In genomic region chr3:31839144-31839917, GRCh38 we compare ENCODE assay signal across 19 cellular contexts.
"Had no signal": no experiment of that assay in that cellular context is flagged by ENCODE, and none has a peak within 500 bp of the region (broad histone marks: within the 10 kb centered on the region; RNA-seq: fewer than 3 reads in every experiment).

No MANE protein-coding gene starts in this region.

- H3K27ac ChIP-seq: adrenal gland, colonic mucosa, hepatocyte, skin epidermis, VCaP had no signal

- FAIRE-seq: islet of Langerhans had no signal

- H3K4me3 Mint-ChIP-seq: activated naive CD4-positive, alpha-beta T cell treated with anti-CD3 and anti-CD28 coated beads, Interleukin-2, amount 50 U/mL, for 24 hours; activated T-cell treated with anti-CD3 and anti-CD28 coated beads, Interleukin-2, amount 50 U/mL, for 72 hours; stimulated activated naive CD8-positive, alpha-beta T cell treated with anti-CD3 and anti-CD28 coated beads, Interleukin-15, amount 100 ng/mL, for 72 hours; type B pancreatic cell had no signal

- H3K36me3 ChIP-seq: adrenal gland, colonic mucosa had no signal

- H3K4me1 Mint-ChIP-seq: activated naive CD4-positive, alpha-beta T cell treated with anti-CD3 and anti-CD28 coated beads, Interleukin-2, amount 50 U/mL, for 24 hours; stimulated activated naive CD8-positive, alpha-beta T cell treated with anti-CD3 and anti-CD28 coated beads, Interleukin-15, amount 100 ng/mL, for 72 hours had no signal

- H3K4me3 ChIP-seq: adrenal gland, colonic mucosa, hepatocyte, skin epidermis had no signal

- H3K9me3 ChIP-seq: adrenal gland, colonic mucosa had no signal

- H3K27me3 Mint-ChIP-seq: activated naive CD4-positive, alpha-beta T cell treated with anti-CD3 and anti-CD28 coated beads, Interleukin-2, amount 50 U/mL, for 24 hours; progenitor cell of endocrine pancreas; stimulated activated naive CD8-positive, alpha-beta T cell treated with anti-CD3 and anti-CD28 coated beads, Interleukin-15, amount 100 ng/mL, for 72 hours had no signal

- H3K27me3 ChIP-seq: adrenal gland, colonic mucosa, hepatocyte had no signal

- DNase-seq: activated CD4-positive, alpha-beta T cell treated with anti-CD3 and anti-CD28 coated beads for 1 hour; activated CD4-positive, alpha-beta T cell treated with anti-CD3 and anti-CD28 coated beads, Interleukin-2, amount 50 U/mL, for 4 hours; activated effector memory CD4-positive, alpha-beta T cell treated with anti-CD3 and anti-CD28 coated beads, Interleukin-2, amount 50 U/mL, for 16 hours; activated T-cell treated with anti-CD3 and anti-CD28 coated beads, Interleukin-2, amount 50 U/mL, for 72 hours; adrenal gland; central memory CD4-positive, alpha-beta T cell; colonic mucosa; foreskin fibroblast; midbrain; stimulated activated naive CD8-positive, alpha-beta T cell treated with anti-CD3 and anti-CD28 coated beads, Interleukin-15, amount 100 ng/mL, for 72 hours; SW 1271; T-helper 2 cell had no signal

- H3K27ac Mint-ChIP-seq: activated naive CD4-positive, alpha-beta T cell treated with anti-CD3 and anti-CD28 coated beads, Interleukin-2, amount 50 U/mL, for 24 hours; activated T-cell treated with anti-CD3 and anti-CD28 coated beads, Interleukin-2, amount 50 U/mL, for 72 hours; progenitor cell of endocrine pancreas; stimulated activated naive CD8-positive, alpha-beta T cell treated with anti-CD3 and anti-CD28 coated beads, Interleukin-15, amount 100 ng/mL, for 72 hours; type B pancreatic cell had no signal

- H3K9me3 Mint-ChIP-seq: activated naive CD4-positive, alpha-beta T cell treated with anti-CD3 and anti-CD28 coated beads, Interleukin-2, amount 50 U/mL, for 24 hours; stimulated activated naive CD8-positive, alpha-beta T cell treated with anti-CD3 and anti-CD28 coated beads, Interleukin-15, amount 100 ng/mL, for 72 hours; type B pancreatic cell had no signal

- H3K36me3 Mint-ChIP-seq: activated naive CD4-positive, alpha-beta T cell treated with anti-CD3 and anti-CD28 coated beads, Interleukin-2, amount 50 U/mL, for 24 hours had no signal

- ATAC-seq: activated T-cell treated with anti-CD3 and anti-CD28 coated beads, Interleukin-2, amount 50 U/mL, for 72 hours; stimulated activated naive CD8-positive, alpha-beta T cell treated with anti-CD3 and anti-CD28 coated beads, Interleukin-15, amount 100 ng/mL, for 72 hours had no signal
